Comparison of ENCODE assay signal across 18 cellular contexts in genomic region chr4:174437324-174437723, GRCh38.
DNase-seq lines count a peak whose midpoint lies in the region; ATAC-seq and TF ChIP-seq lines count a peak whose summit lies in the region.
"Had no signal": no experiment of that assay in that cellular context is flagged by ENCODE, and none has a peak within 500 bp of the region (broad histone marks: within the 10 kb centered on the region; RNA-seq: fewer than 3 reads in every experiment).

No MANE protein-coding gene starts in this region.

- no peak for TF ChIP-seq POLR2A in right lobe of liver (IDR thresholded peaks at IDR 0.05)

- TF ChIP-seq CTCF in liver (IDR thresholded peaks at IDR 0.05; ENCODE audit: low read depth, low read length, missing input control) (no peak), right lobe of liver (IDR thresholded peaks at IDR 0.05) (no peak), astrocyte of the spinal cord (IDR thresholded peaks at IDR 0.05; ENCODE audit: low read depth, low read length) (no peak), upper lobe of right lung (IDR thresholded peaks at IDR 0.05) (no peak), A673 (conservative IDR thresholded peaks at IDR 0.05; ENCODE audit: low read depth, low read length) (no peak)

- no TSS peak for BruUV-seq in A673 (replicated peaks; lab: Mats Ljungman, UMichigan)

- TF ChIP-seq RAD21 in liver (IDR thresholded peaks at IDR 0.05), result no peak

- in situ Hi-C loops in astrocyte of the spinal cord (cut with HindIII; ENCODE audit: low sequenced_read_pairs), result no loop called here

- H3K27me3 ChIP-seq in liver (ENCODE audit: control insufficient read depth in 4 of 4, insufficient read depth in 4 of 4, low read length in 3 of 4) (no peaks in the 10 kb centered on the region), right lobe of liver (no peaks in the 10 kb centered on the region), upper lobe of right lung (no peaks in the 10 kb centered on the region), A673 (replicated peaks; ENCODE audit: insufficient read depth, low read depth, low read length, poor library complexity) (no peaks in the 10 kb centered on the region)

- CTCF ChIA-PET in A673 (lab: Charles Lee), result no interaction called here

- H3K4me1 ChIP-seq in liver (ENCODE audit: control insufficient read depth in 4 of 4, insufficient read depth in 4 of 4, low read length in 3 of 4), result no peaks in the 10 kb centered on the region
- H3K4me1 ChIP-seq in right lobe of liver, result no peaks in the 10 kb centered on the region
- H3K4me1 ChIP-seq in upper lobe of right lung, result no peaks in the 10 kb centered on the region
- H3K4me1 ChIP-seq in A673 (ENCODE audit: insufficient read depth, low read length, poor library complexity, severe bottlenecking), result no peaks in the 10 kb centered on the region

- H3K36me3 ChIP-seq in liver (ENCODE audit: control insufficient read depth in 4 of 4, insufficient read depth in 3 of 4, low read depth in 1 of 4, low read length in 3 of 4) (no peaks in the 10 kb centered on the region), right lobe of liver (no peaks in the 10 kb centered on the region), upper lobe of right lung (no peaks in the 10 kb centered on the region), A673 (ENCODE audit: insufficient read depth, low read length, poor library complexity, severe bottlenecking) (no peaks in the 10 kb centered on the region)

- no peak overlapping the region for H3K4me3 ChIP-seq in liver (ENCODE audit: low read depth in 1 of 3, low read length in 3 of 3)
- H3K4me3 ChIP-seq in right lobe of liver, result no peak overlapping the region
- H3K4me3 ChIP-seq in astrocyte of the spinal cord (ENCODE audit: low read depth, low read length), result no peak overlapping the region
- H3K4me3 ChIP-seq in upper lobe of right lung, result no peak overlapping the region
- no peak overlapping the region for H3K4me3 ChIP-seq in A673 (ENCODE audit: low read depth, low read length, poor library complexity, severe bottlenecking)
- H3K4me3 ChIP-seq: GM12878 had no signal

- H3K9me3 ChIP-seq in liver (ENCODE audit: control insufficient read depth in 4 of 4, low read length in 3 of 4) (peaks cover 0 to 2% (median 0%) of the 10 kb centered on the region in 4 donors), right lobe of liver (no peaks in the 10 kb centered on the region), upper lobe of right lung (no peaks in the 10 kb centered on the region), A673 (ENCODE audit: low read depth, low read length, poor library complexity, severe bottlenecking) (no peaks in the 10 kb centered on the region)

- no peak for DNase-seq in right lobe of liver
- peak; percentile 87 for DNase-seq in astrocyte of the spinal cord (ENCODE audit: low read depth, low spot score)
- peak; percentile 54 for DNase-seq in foreskin melanocyte
- no peak for DNase-seq in upper lobe of right lung
- no peak for DNase-seq in A673 (ENCODE audit: low spot score)
- DNase-seq in cerebellar nuclear complex (lab: John Stamatoyannopoulos, UW), result no peak
- no peak for DNase-seq in NCI-H1417 treated with DMSO at 0.1 percent for 48 hours (lab: John Stamatoyannopoulos, UW)
- DNase-seq: activated CD4-positive, alpha-beta T cell treated with anti-CD3 and anti-CD28 coated beads, Interleukin-2, amount 50 U/mL, for 4 hours; aorta; DMS79; NCI-H2029; NCI-H82; occipital lobe; Right ventricle myocardium superior; stimulated activated CD4-positive, alpha-beta T cell treated with anti-CD3 and anti-CD28 coated beads, Interleukin-15, amount 100 ng/mL, for 24 hours had no signal

- POLR2A ChIA-PET in A673 (lab: Charles Lee; ENCODE audit: low non-redundant PET), result no interaction called here

- H3K27ac ChIP-seq in liver (ENCODE audit: low read depth in 1 of 2, low read length in 2 of 2), result no peak overlapping the region
- no peak overlapping the region for H3K27ac ChIP-seq in right lobe of liver
- H3K27ac ChIP-seq in upper lobe of right lung, result no peak overlapping the region
- no peak overlapping the region for H3K27ac ChIP-seq in A673 (ENCODE audit: low read depth, low read length, poor library complexity, severe bottlenecking)

- ATAC-seq in right lobe of liver (no peak), upper lobe of right lung (peak; percentile 59)
- ATAC-seq: activated T-helper 17 cell treated with anti-CD3 and anti-CD28 coated beads, Interleukin-2, amount 50 U/mL, for 72 hours; GM12878 had no signal

- H3K9ac ChIP-seq in liver (ENCODE audit: low read depth in 1 of 2, low read length in 2 of 2), result no peak overlapping the region

- intact Hi-C loops in right lobe of liver (cut with DNase I), result no loop called here
- intact Hi-C loops in upper lobe of right lung (cut with DNase I), result no loop called here
- intact Hi-C loops in A673 (cut with micrococcal nuclease; ENCODE audit: unreplicated experiment), result no loop called here

- 67% methylated on average over 2 of the region's 2 CpGs for WGBS in liver
- WGBS in right lobe of liver (ENCODE audit: insufficient coverage, low coverage, low lambda C conversion rate, missing lambda C conversion rate), result 49% methylated on average over 2 of the region's 2 CpGs

TF ChIP-seq in liver, 16 proteins besides CTCF, POLR2A, EP300 and RAD21:
- TF ChIP-seq SP1 (IDR thresholded peaks at IDR 0.05) (no peak), REST (IDR thresholded peaks at IDR 0.05) (peak; percentile 36), HNF4G (IDR thresholded peaks at IDR 0.05) (no peak)

Comparison
In these comparisons a context has a peak if more than half of its experiments do, and no peak if none do; other contexts are left out.
1. DNase-seq: peak in astrocyte of the spinal cord (single experiment) and foreskin melanocyte (single experiment); none in right lobe of liver (0 of 3), upper lobe of right lung (single experiment), A673 (single experiment), cerebellar nuclear complex (0 of 2) and NCI-H1417 treated with DMSO at 0.1 percent for 48 hours (single experiment).